In the genomic region with DNA sequence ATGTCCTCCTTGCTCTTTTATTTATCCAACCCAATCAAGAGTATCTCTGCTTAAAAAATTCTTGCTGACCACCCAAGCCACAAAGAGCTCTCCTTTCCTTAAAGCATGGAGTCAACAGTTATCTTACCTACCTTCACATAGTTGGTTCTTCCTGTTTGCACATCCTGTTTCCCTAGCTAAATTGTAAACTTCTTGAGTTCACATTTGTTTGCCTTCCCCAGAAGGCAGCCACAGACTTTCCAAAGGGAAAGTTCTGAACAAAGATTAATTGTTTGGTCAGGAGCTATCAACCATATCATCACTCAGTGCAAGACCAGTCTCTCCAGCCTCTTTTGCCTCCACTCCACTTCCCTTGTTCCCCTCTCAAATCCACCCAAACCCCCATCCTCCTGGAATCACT, we compare ENCODE assay signal across 19 cellular contexts.
DNase-seq lines count a peak whose midpoint lies in the region; ATAC-seq and TF ChIP-seq lines count a peak whose summit lies in the region.
"Had no signal": no experiment of that assay in that cellular context is flagged by ENCODE, and none has a peak within 500 bp of the region (broad histone marks: within the 10 kb centered on the region; RNA-seq: fewer than 3 reads in every experiment).

No MANE protein-coding gene starts in this region.

- TF ChIP-seq CTCF in 22Rv1 (IDR thresholded peaks at IDR 0.05) (no peak), Calu3 (IDR thresholded peaks at IDR 0.05; ENCODE audit: unreplicated experiment) (no peak), PC-3 (conservative IDR thresholded peaks at IDR 0.05; ENCODE audit: low read depth, low read length) (no peak)

- peaks cover 17% of the 10 kb centered on the region for H3K4me1 ChIP-seq in PC-3 (ENCODE audit: insufficient read depth, low read length)

- peak overlapping the region; percentile 8; the same call in 1 of the 2 replicates for H3K9ac ChIP-seq in PC-3 (ENCODE audit: low read length)
- H3K9ac ChIP-seq: GM23248 had no signal

- H3K27ac ChIP-seq in 22Rv1 (peak overlapping the region; percentile 99), PC-3 (ENCODE audit: low read length) (peak overlapping the region; percentile 73)
- H3K27ac ChIP-seq: GM23248, SJCRH30 had no signal

- H3K9me3 Mint-ChIP-seq in Calu3 (ENCODE audit: low read depth, unreplicated experiment), result peaks cover 3% of the 10 kb centered on the region

- H3K4me3 ChIP-seq in PC-3 (ENCODE audit: low read length), result no peak overlapping the region
- no peak overlapping the region for H3K4me3 ChIP-seq in MG63
- H3K4me3 ChIP-seq: GM23248, SJCRH30 had no signal

- H3K4me1 Mint-ChIP-seq in Calu3 (ENCODE audit: low read depth, unreplicated experiment), result peaks cover 17% of the 10 kb centered on the region
- H3K4me1 Mint-ChIP-seq: CD4-positive, alpha-beta memory T cell had no signal

- peak; percentile 79 for ATAC-seq in PC-3
- ATAC-seq in GM21367 (IDR thresholded peaks at IDR 0.05; ENCODE audit: unreplicated experiment), result no peak
- ATAC-seq in GM18868 (IDR thresholded peaks at IDR 0.05; ENCODE audit: unreplicated experiment), result no peak

- H3K4me3 Mint-ChIP-seq in Calu3 (ENCODE audit: low read depth, unreplicated experiment), result no peak overlapping the region
- H3K4me3 Mint-ChIP-seq: CD4-positive, alpha-beta memory T cell had no signal

- no peaks in the 10 kb centered on the region for H3F3A ChIP-seq in PC-3 (ENCODE audit: low read length, unreplicated experiment)

- H3K36me3 ChIP-seq in PC-3 (ENCODE audit: low read depth, low read length) (peaks cover 45% of the 10 kb centered on the region), MG63 (peaks cover 18% of the 10 kb centered on the region)
- H3K36me3 ChIP-seq: SJCRH30 had no signal

- H3K9me2 ChIP-seq in PC-3 (replicated peaks; ENCODE audit: low read length), result no peaks in the 10 kb centered on the region

- no peaks in the 10 kb centered on the region for H3K36me3 Mint-ChIP-seq in Calu3 (ENCODE audit: insufficient read depth, unreplicated experiment)
- H3K36me3 Mint-ChIP-seq: CD4-positive, alpha-beta memory T cell had no signal

- CTCF ChIA-PET in Calu3 (lab: Charles Lee), result interaction anchor here (1.0 kb wide), 1 partner anchor 254 kb away, joined by 3 read pairs; no protein-coding TSS in a partner anchor
- CTCF ChIA-PET in PC-3 (lab: Charles Lee), result interaction anchor here (0.7 kb wide), 1 partner anchor 10 kb away, joined by 3 read pairs; no protein-coding TSS in a partner anchor

- H4K20me1 ChIP-seq in PC-3 (ENCODE audit: low read length), result no peaks in the 10 kb centered on the region

- H3K27me3 ChIP-seq in PC-3 (ENCODE audit: low read length), result no peaks in the 10 kb centered on the region
- no peaks in the 10 kb centered on the region for H3K27me3 ChIP-seq in MG63
- H3K27me3 ChIP-seq: SJCRH30 had no signal

- no peak overlapping the region for H2AFZ ChIP-seq in PC-3 (ENCODE audit: low read length)
- H2AFZ ChIP-seq: GM23248 had no signal

- peak overlapping the region; percentile 14 for H3K27ac Mint-ChIP-seq in Calu3 (ENCODE audit: unreplicated experiment)
- H3K27ac Mint-ChIP-seq: CD4-positive, alpha-beta memory T cell had no signal

- H3K9me3 ChIP-seq in PC-3 (ENCODE audit: low read length) (peaks cover 25% of the 10 kb centered on the region), MG63 (peaks cover 4% of the 10 kb centered on the region)
- H3K9me3 ChIP-seq: SJCRH30 had no signal

- intact Hi-C loops in Calu3 (cut with micrococcal nuclease; ENCODE audit: unreplicated experiment) (no loop called here), PC-3 (cut with micrococcal nuclease) (no loop called here)

- H3K4me2 ChIP-seq in PC-3 (ENCODE audit: low read length), result peak overlapping the region; percentile 4

- H3K79me2 ChIP-seq in PC-3 (ENCODE audit: low read length), result no peaks in the 10 kb centered on the region

- peaks cover 11% of the 10 kb centered on the region for H3K27me3 Mint-ChIP-seq in Calu3 (ENCODE audit: unreplicated experiment)
- H3K27me3 Mint-ChIP-seq: CD4-positive, alpha-beta memory T cell had no signal

- POLR2A ChIA-PET in PC-3 (lab: Charles Lee; ENCODE audit: unreplicated experiment), result interaction anchor here (0.6 to 0.8 kb wide), 3 partner anchors 14 to 74 kb away, joined by 4 read pairs; no protein-coding TSS in a partner anchor

- DNase-seq in Calu3, result peak; percentile 22
- DNase-seq in PC-3, result peak; percentile 88
- DNase-seq in foreskin melanocyte, result peak; percentile 58
- DNase-seq in activated CD4-positive, alpha-beta T cell treated with anti-CD3 and anti-CD28 coated beads, Interleukin-2, amount 50 U/mL, for 48 hours, result no peak
- no peak for DNase-seq in MG63
- DNase-seq: AML-193; CD4-positive, alpha-beta memory T cell; DMS153; GM23248; KG1; MM.1S; NCI-H1105; NCI-H187 treated with DMSO at 0.1 percent for 48 hours; NCI-H446; RPMI8226; SJCRH30 had no signal

- no TSS peak for BruUV-seq in Calu3 (replicated peaks; lab: Mats Ljungman, UMichigan)
- no TSS peak for BruUV-seq in PC-3 (replicated peaks; lab: Mats Ljungman, UMichigan)

Comparison
In these comparisons a context has a peak if more than half of its experiments do, and no peak if none do; other contexts are left out.
1. DNase-seq: peak in Calu3 (single experiment), PC-3 (single experiment) and foreskin melanocyte (single experiment); none in activated CD4-positive, alpha-beta T cell treated with anti-CD3 and anti-CD28 coated beads, Interleukin-2, amount 50 U/mL, for 48 hours (0 of 2) and MG63 (single experiment).